In genomic region chr6:38510205-38510604, GRCh38 we compare ENCODE assay signal across 14 cellular contexts.
DNase-seq lines count a peak whose midpoint lies in the region; ATAC-seq, FAIRE-seq and TF ChIP-seq lines count a peak whose summit lies in the region.
"Had no signal": no experiment of that assay in that cellular context is flagged by ENCODE, and none has a peak within 500 bp of the region (broad histone marks: within the 10 kb centered on the region; RNA-seq: fewer than 3 reads in every experiment).

No MANE protein-coding gene starts in this region.

- H3K4me3 ChIP-seq in AG04450 (ENCODE audit: low read depth, low read length) (no peak overlapping the region), bronchial epithelial cell (ENCODE audit: low read depth, low read length) (no peak overlapping the region), left lung (no peak overlapping the region)
- H3K4me3 ChIP-seq: HAP-1 had no signal

- DNase-seq in AG04450 (ENCODE audit: low read depth, low spot score), result no peak
- DNase-seq in M059J (ENCODE audit: low read depth), result peak; percentile 58
- peak; percentile 74 for DNase-seq in bronchial epithelial cell (ENCODE audit: low read depth)
- DNase-seq in left lung, result no peak
- no peak for DNase-seq in stimulated activated CD4-positive, alpha-beta T cell treated with anti-CD3 and anti-CD28 coated beads, Interleukin-12 subunit alpha, Interleukin-12 subunit beta, amount 100 ng/mL, for 4 hours
- no peak for DNase-seq in NCI-H2029 (lab: John Stamatoyannopoulos, UW)
- DNase-seq in GM19240 (ENCODE audit: insufficient read length, low spot score), result no peak
- DNase-seq: CD4-positive, CD25-positive, alpha-beta regulatory T cell; central memory CD4-positive, alpha-beta T cell; NCI-H1105 treated with DMSO at 0.1 percent for 48 hours; NCI-H69; stimulated activated naive CD4-positive, alpha-beta T cell treated with Interleukin-2 at 50 U/mL for 16 hours had no signal

- intact Hi-C loops in left lung (cut with DNase I), result no loop called here

- FAIRE-seq in bronchial epithelial cell (lab: Jason Lieb, UNC), result no peak

- no peak for TF ChIP-seq CTCF in AG04450 (IDR thresholded peaks at IDR 0.05; ENCODE audit: low read depth, low read length)
- no peak for TF ChIP-seq CTCF in bronchial epithelial cell (IDR thresholded peaks at IDR 0.05; ENCODE audit: insufficient read depth, low read length, severe bottlenecking)
- no peak for TF ChIP-seq CTCF in left lung (IDR thresholded peaks at IDR 0.05)

- CTCF ChIA-PET in AG04450 (lab: Charles Lee), result interaction anchor here (1.0 to 2.1 kb wide), 3 partner anchors 16 to 805 kb away, joined by 3 to 7 read pairs (median 6); no protein-coding TSS in a partner anchor

- peaks cover 7 to 18% of the 10 kb centered on the region in 2 donors for H3K4me1 ChIP-seq in left lung

- H3K27ac ChIP-seq in AG04450 (ENCODE audit: low read depth, low read length), result peak overlapping the region; percentile 23
- no peak overlapping the region for H3K27ac ChIP-seq in left lung

- H3K27me3 ChIP-seq in AG04450 (ENCODE audit: control insufficient read depth, insufficient read depth, low read length) (no peaks in the 10 kb centered on the region), bronchial epithelial cell (ENCODE audit: control insufficient read depth, insufficient read depth, low read length) (no peaks in the 10 kb centered on the region), left lung (no peaks in the 10 kb centered on the region)

- no peaks in the 10 kb centered on the region for H3K36me3 ChIP-seq in bronchial epithelial cell (ENCODE audit: control insufficient read depth, insufficient read depth, low read length)
- no peaks in the 10 kb centered on the region for H3K36me3 ChIP-seq in left lung
- H3K36me3 ChIP-seq: HAP-1 had no signal

- H3K9me3 ChIP-seq in AG04450 (ENCODE audit: control insufficient read depth, insufficient read depth, low read length) (no peaks in the 10 kb centered on the region), left lung (no peaks in the 10 kb centered on the region)
- H3K9me3 ChIP-seq: HAP-1 had no signal

- ATAC-seq in left lung (peak; percentile 16), HG02623 (IDR thresholded peaks at IDR 0.05; ENCODE audit: unreplicated experiment) (no peak)

- POLR2A ChIA-PET in AG04450 (lab: Yijun Ruan, JAX), result no interaction called here

Comparison
In these comparisons a context has a peak if more than half of its experiments do, and no peak if none do; other contexts are left out.
1. DNase-seq: peak in M059J (single experiment) and bronchial epithelial cell (single experiment); none in AG04450 (single experiment), left lung (0 of 2), stimulated activated CD4-positive, alpha-beta T cell treated with anti-CD3 and anti-CD28 coated beads, Interleukin-12 subunit alpha, Interleukin-12 subunit beta, amount 100 ng/mL, for 4 hours (single experiment), NCI-H2029 (single experiment) and GM19240 (single experiment).